Comparison of ENCODE assay signal across 1 cellular context in the genomic region with DNA sequence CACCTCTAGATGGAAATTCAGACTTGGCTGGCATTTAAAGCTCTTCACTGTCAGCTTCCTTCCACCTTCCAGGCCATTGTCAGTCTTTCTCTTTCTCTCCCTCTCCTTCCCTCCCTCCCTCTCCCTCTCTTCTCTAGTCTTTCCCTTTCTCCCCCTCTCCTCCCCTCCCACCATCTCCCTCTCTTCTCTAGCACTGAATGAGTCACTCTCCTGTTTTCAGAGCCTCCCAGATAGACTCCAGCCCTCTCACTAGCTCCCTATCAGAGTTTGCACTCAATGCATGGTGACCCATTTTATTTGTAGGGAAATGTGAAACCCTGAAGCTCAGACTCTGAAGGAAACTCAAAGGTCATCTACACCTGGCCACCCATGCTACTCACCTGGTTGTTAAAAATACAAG.
TF ChIP-seq lines count a peak whose summit lies in the region.

No MANE protein-coding gene starts in this region.

TF ChIP-seq in K562, 482 proteins besides CTCF, POLR2A, EP300 and RAD21 (continued from another document and continues in another):
- TF ChIP-seq FOXO4 (CRISPR knock-in tag; IDR thresholded peaks at IDR 0.05) (no peak), E2F1 (CRISPR knock-in tag; IDR thresholded peaks at IDR 0.05) (no peak), TEAD2 (tag; IDR thresholded peaks at IDR 0.05) (no peak), ARNT (IDR thresholded peaks at IDR 0.05) (peak in 1 of 2 experiments; percentile 90; a peak in 3 of 4 replicates), ZC3H4 (CRISPR knock-in tag; IDR thresholded peaks at IDR 0.05; ENCODE audit: borderline replicate concordance) (no peak), MXI1 (IDR thresholded peaks at IDR 0.05; ENCODE audit: low read depth, low read length) (no peak), ZNF274 (IDR thresholded peaks at IDR 0.05; ENCODE audit: borderline replicate concordance, low read depth, low read length) (no peak), AFF4 (CRISPR knock-in tag; IDR thresholded peaks at IDR 0.05) (no peak), E2F3 (CRISPR knock-in tag; IDR thresholded peaks at IDR 0.05) (no peak), COPS2 (conservative IDR thresholded peaks at IDR 0.05) (no peak), KDM2B (CRISPR knock-in tag; IDR thresholded peaks at IDR 0.05) (no peak), FOXM1 (IDR thresholded peaks at IDR 0.05; ENCODE audit: low read depth) (peak; percentile 54; the same call in 1 of the 2 replicates), FOXM1 (CRISPR knock-in tag; IDR thresholded peaks at IDR 0.05; ENCODE audit: low read depth) (no peak), TCF7 (IDR thresholded peaks at IDR 0.05; ENCODE audit: borderline replicate concordance) (no peak), PRMT5 (CRISPR knock-in tag; IDR thresholded peaks at IDR 0.05) (no peak), NRF1 (conservative IDR thresholded peaks at IDR 0.05 in 1 of 2, IDR thresholded peaks at IDR 0.05 in 1 of 2) (0 out of 4 replicates have a peak, but pooled peaks of 1 of the 2 experiments have one; percentile 16), ZZZ3 (IDR thresholded peaks at IDR 0.05) (no peak), ZBTB7A (IDR thresholded peaks at IDR 0.05; ENCODE audit: borderline replicate concordance, control insufficient read depth, low read depth, low read length) (no peak), NBN (IDR thresholded peaks at IDR 0.05; ENCODE audit: low read depth) (peak; percentile 93), CREM (IDR thresholded peaks at IDR 0.05; ENCODE audit: low read depth) (no peak), ESRRA (IDR thresholded peaks at IDR 0.05; ENCODE audit: borderline replicate concordance, low read depth) (peak; percentile 77), KLF13 (tag; IDR thresholded peaks at IDR 0.05; ENCODE audit: borderline replicate concordance, low read depth) (no peak), ELF2 (CRISPR knock-in tag; IDR thresholded peaks at IDR 0.05) (no peak), RB1 (IDR thresholded peaks at IDR 0.05; ENCODE audit: low read depth) (no peak), ZNF217 (CRISPR knock-in tag; IDR thresholded peaks at IDR 0.05) (no peak), TBP (optimal IDR thresholded peaks at IDR 0.05; ENCODE audit: low read depth, low read length) (peak; percentile 35), CBX8 (IDR thresholded peaks at IDR 0.05; ENCODE audit: borderline replicate concordance, extremely low read depth, low read depth, low read length, poor library complexity, severe bottlenecking) (no peak), ZNF134 (CRISPR knock-in tag; conservative IDR thresholded peaks at IDR 0.05) (no peak), EHMT2 (IDR thresholded peaks at IDR 0.05) (peak; percentile 88), ADNP (tag; IDR thresholded peaks at IDR 0.05) (no peak), EGR1 (conservative IDR thresholded peaks at IDR 0.05) (peak; percentile 79), NFE2 (IDR thresholded peaks at IDR 0.05; ENCODE audit: low read depth) (no peak), ATF6 (CRISPR knock-in tag; IDR thresholded peaks at IDR 0.05) (no peak), TAL1 (IDR thresholded peaks at IDR 0.05) (peak; percentile 54), HNRNPL (IDR thresholded peaks at IDR 0.05; ENCODE audit: low read depth, low read length) (0 out of 2 replicates have a peak, but pooled peaks have one; percentile 6), TCF15 (CRISPR knock-in tag; IDR thresholded peaks at IDR 0.05) (no peak), THRA (IDR thresholded peaks at IDR 0.05) (no peak), BRF1 (IDR thresholded peaks at IDR 0.05; ENCODE audit: borderline replicate concordance, extremely low read depth, insufficient read length) (no peak)
- TF ChIP-seq, protein P1, sequence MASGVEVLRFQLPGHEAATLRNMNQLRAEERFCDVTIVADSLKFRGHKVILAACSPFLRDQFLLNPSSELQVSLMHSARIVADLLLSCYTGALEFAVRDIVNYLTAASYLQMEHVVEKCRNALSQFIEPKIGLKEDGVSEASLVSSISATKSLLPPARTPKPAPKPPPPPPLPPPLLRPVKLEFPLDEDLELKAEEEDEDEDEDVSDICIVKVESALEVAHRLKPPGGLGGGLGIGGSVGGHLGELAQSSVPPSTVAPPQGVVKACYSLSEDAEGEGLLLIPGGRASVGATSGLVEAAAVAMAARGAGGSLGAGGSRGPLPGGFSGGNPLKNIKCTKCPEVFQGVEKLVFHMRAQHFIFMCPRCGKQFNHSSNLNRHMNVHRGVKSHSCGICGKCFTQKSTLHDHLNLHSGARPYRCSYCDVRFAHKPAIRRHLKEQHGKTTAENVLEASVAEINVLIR (CRISPR knock-in tag; IDR thresholded peaks at IDR 0.05) = no peak
- TF ChIP-seq, protein P2, sequence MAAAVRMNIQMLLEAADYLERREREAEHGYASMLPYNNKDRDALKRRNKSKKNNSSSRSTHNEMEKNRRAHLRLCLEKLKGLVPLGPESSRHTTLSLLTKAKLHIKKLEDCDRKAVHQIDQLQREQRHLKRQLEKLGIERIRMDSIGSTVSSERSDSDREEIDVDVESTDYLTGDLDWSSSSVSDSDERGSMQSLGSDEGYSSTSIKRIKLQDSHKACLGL (CRISPR knock-in tag; IDR thresholded peaks at IDR 0.05; ENCODE audit: borderline replicate concordance, poor library complexity, severe bottlenecking) = no peak
- TF ChIP-seq, protein P3, sequence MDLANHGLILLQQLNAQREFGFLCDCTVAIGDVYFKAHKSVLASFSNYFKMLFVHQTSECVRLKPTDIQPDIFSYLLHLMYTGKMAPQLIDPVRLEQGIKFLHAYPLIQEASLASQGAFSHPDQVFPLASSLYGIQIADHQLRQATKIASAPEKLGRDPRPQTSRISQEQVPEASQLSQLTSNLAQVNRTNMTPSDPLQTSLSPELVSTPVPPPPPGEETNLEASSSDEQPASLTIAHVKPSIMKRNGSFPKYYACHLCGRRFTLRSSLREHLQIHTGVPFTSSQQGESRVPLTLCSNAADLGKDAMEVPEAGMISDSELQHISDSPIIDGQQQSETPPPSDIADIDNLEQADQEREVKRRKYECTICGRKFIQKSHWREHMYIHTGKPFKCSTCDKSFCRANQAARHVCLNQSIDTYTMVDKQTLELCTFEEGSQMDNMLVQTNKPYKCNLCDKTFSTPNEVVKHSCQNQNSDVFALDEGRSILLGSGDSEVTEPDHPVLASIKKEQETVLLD (IDR thresholded peaks at IDR 0.05) = peak; percentile 90
- TF ChIP-seq, protein P4, sequence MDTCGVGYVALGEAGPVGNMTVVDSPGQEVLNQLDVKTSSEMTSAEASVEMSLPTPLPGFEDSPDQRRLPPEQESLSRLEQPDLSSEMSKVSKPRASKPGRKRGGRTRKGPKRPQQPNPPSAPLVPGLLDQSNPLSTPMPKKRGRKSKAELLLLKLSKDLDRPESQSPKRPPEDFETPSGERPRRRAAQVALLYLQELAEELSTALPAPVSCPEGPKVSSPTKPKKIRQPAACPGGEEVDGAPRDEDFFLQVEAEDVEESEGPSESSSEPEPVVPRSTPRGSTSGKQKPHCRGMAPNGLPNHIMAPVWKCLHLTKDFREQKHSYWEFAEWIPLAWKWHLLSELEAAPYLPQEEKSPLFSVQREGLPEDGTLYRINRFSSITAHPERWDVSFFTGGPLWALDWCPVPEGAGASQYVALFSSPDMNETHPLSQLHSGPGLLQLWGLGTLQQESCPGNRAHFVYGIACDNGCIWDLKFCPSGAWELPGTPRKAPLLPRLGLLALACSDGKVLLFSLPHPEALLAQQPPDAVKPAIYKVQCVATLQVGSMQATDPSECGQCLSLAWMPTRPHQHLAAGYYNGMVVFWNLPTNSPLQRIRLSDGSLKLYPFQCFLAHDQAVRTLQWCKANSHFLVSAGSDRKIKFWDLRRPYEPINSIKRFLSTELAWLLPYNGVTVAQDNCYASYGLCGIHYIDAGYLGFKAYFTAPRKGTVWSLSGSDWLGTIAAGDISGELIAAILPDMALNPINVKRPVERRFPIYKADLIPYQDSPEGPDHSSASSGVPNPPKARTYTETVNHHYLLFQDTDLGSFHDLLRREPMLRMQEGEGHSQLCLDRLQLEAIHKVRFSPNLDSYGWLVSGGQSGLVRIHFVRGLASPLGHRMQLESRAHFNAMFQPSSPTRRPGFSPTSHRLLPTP (IDR thresholded peaks at IDR 0.05; ENCODE audit: borderline replicate concordance, extremely low read depth, insufficient read length) = no peak
- TF ChIP-seq, protein P5, sequence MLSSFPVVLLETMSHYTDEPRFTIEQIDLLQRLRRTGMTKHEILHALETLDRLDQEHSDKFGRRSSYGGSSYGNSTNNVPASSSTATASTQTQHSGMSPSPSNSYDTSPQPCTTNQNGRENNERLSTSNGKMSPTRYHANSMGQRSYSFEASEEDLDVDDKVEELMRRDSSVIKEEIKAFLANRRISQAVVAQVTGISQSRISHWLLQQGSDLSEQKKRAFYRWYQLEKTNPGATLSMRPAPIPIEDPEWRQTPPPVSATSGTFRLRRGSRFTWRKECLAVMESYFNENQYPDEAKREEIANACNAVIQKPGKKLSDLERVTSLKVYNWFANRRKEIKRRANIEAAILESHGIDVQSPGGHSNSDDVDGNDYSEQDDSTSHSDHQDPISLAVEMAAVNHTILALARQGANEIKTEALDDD (IDR thresholded peaks at IDR 0.05) = peak; percentile 97
